In genomic region chr6:11366183-11366933, GRCh38 we compare ENCODE assay signal across 9 cellular contexts.
DNase-seq lines count a peak whose midpoint lies in the region; ATAC-seq and TF ChIP-seq lines count a peak whose summit lies in the region.
"Had no signal": no experiment of that assay in that cellular context is flagged by ENCODE, and none has a peak within 500 bp of the region (broad histone marks: within the 10 kb centered on the region; RNA-seq: fewer than 3 reads in every experiment).

No MANE protein-coding gene starts in this region.

- H3K4me2 ChIP-seq in PC-9 = no peak overlapping the region

- H3K36me3 Mint-ChIP-seq in Calu3 (ENCODE audit: insufficient read depth, unreplicated experiment) (peaks cover 17% of the 10 kb centered on the region), glutamatergic neuron (ENCODE audit: unreplicated experiment) (no peaks in the 10 kb centered on the region)
- H3K36me3 Mint-ChIP-seq in activated naive CD4-positive, alpha-beta T cell treated with anti-CD3 and anti-CD28 coated beads, Interleukin-2, amount 50 U/mL, for 72 hours = peaks cover 18 to 21% of the 10 kb centered on the region in 2 donors

- H3K4me3 Mint-ChIP-seq in Calu3 (ENCODE audit: low read depth, unreplicated experiment) (no peak overlapping the region), glutamatergic neuron (ENCODE audit: unreplicated experiment) (no peak overlapping the region)

- peaks cover 41% of the 10 kb centered on the region for H3K4me1 Mint-ChIP-seq in Calu3 (ENCODE audit: low read depth, unreplicated experiment)
- no peaks in the 10 kb centered on the region for H3K4me1 Mint-ChIP-seq in glutamatergic neuron (ENCODE audit: low read depth, unreplicated experiment)

- no peaks in the 10 kb centered on the region for H3K9me3 ChIP-seq in PC-9 (ENCODE audit: insufficient read depth, low read depth)

- H3K9me3 Mint-ChIP-seq in Calu3 (ENCODE audit: low read depth, unreplicated experiment) (peaks cover 7% of the 10 kb centered on the region), glutamatergic neuron (ENCODE audit: unreplicated experiment) (no peaks in the 10 kb centered on the region)
- peaks cover 10 to 11% of the 10 kb centered on the region in 2 donors for H3K9me3 Mint-ChIP-seq in activated naive CD4-positive, alpha-beta T cell treated with anti-CD3 and anti-CD28 coated beads, Interleukin-2, amount 50 U/mL, for 72 hours

- POLR2A ChIA-PET in PC-9 (lab: Charles Lee; ENCODE audit: unreplicated experiment) = interaction anchor here (0.5 to 0.6 kb wide), 2 partner anchors 23 to 48 kb away, joined by 7 to 8 read pairs; no protein-coding TSS in a partner anchor

- H4K20me1 ChIP-seq in PC-9 (ENCODE audit: insufficient read depth) = no peaks in the 10 kb centered on the region

- no peaks in the 10 kb centered on the region; the same call in 1 of the 2 replicates for H3K9me2 ChIP-seq in PC-9 (ENCODE audit: insufficient read depth)

- no peaks in the 10 kb centered on the region for H3K36me3 ChIP-seq in PC-9 (ENCODE audit: low read depth)
- H3K36me3 ChIP-seq: cardiac muscle cell had no signal

- no peak for DNase-seq in Calu3
- peak in 1 of 2 donors; percentile 45 for DNase-seq in activated naive CD4-positive, alpha-beta T cell treated with anti-CD3 and anti-CD28 coated beads, Interleukin-2, amount 50 U/mL, for 72 hours (ENCODE audit: low spot score in 2 of 2)
- peak; percentile 25 for DNase-seq in stimulated activated CD4-positive, alpha-beta T cell treated with anti-CD3 and anti-CD28 coated beads, Interleukin-12 subunit alpha, Interleukin-12 subunit beta, amount 100 ng/mL, for 4 hours
- no peak for DNase-seq in glutamatergic neuron
- DNase-seq in left lobe of liver (ENCODE audit: low spot score) = no peak
- no peak for DNase-seq in PC-9

- TF ChIP-seq CTCF in Calu3 (IDR thresholded peaks at IDR 0.05; ENCODE audit: unreplicated experiment) = no peak
- TF ChIP-seq CTCF in glutamatergic neuron (IDR thresholded peaks at IDR 0.05; ENCODE audit: partially characterized antibody, unreplicated experiment) = no peak
- no peak for TF ChIP-seq CTCF in PC-9 (conservative IDR thresholded peaks at IDR 0.05)

- H3K27me3 ChIP-seq in PC-9 (ENCODE audit: insufficient read depth, low read depth) = no peaks in the 10 kb centered on the region
- H3K27me3 ChIP-seq: cardiac muscle cell had no signal

- H3K79me2 ChIP-seq in PC-9 (ENCODE audit: low read depth) = no peaks in the 10 kb centered on the region

- BruUV-seq in Calu3 (replicated peaks; lab: Mats Ljungman, UMichigan) (no TSS peak), PC-9 (replicated peaks; lab: Mats Ljungman, UMichigan) (no TSS peak)

- no peak overlapping the region for H2AFZ ChIP-seq in PC-9

- ATAC-seq in GM19463 (IDR thresholded peaks at IDR 0.05; ENCODE audit: unreplicated experiment) (peak; percentile 65), HG03521 (IDR thresholded peaks at IDR 0.05; ENCODE audit: unreplicated experiment) (peak; percentile 75), left lobe of liver (no peak)
- peak; percentile 30 to 62 for ATAC-seq in activated naive CD4-positive, alpha-beta T cell treated with anti-CD3 and anti-CD28 coated beads, Interleukin-2, amount 50 U/mL, for 72 hours

- H3K4me1 ChIP-seq in PC-9 (replicated peaks; ENCODE audit: insufficient read depth) = peaks cover 12% of the 10 kb centered on the region; the same call in 1 of the 2 replicates

- H3K27ac Mint-ChIP-seq in Calu3 (ENCODE audit: unreplicated experiment) (peak overlapping the region; percentile 83), glutamatergic neuron (ENCODE audit: unreplicated experiment) (no peak overlapping the region)
- peak overlapping the region; percentile 62 to 93 for H3K27ac Mint-ChIP-seq in activated naive CD4-positive, alpha-beta T cell treated with anti-CD3 and anti-CD28 coated beads, Interleukin-2, amount 50 U/mL, for 72 hours

- H3K4me3 ChIP-seq in PC-9 = no peak overlapping the region
- H3K4me3 ChIP-seq: cardiac muscle cell had no signal

- no peak overlapping the region for H3K27ac ChIP-seq in PC-9
- H3K27ac ChIP-seq: cardiac muscle cell had no signal

- no peaks in the 10 kb centered on the region for H3F3A ChIP-seq in PC-9 (ENCODE audit: insufficient read depth, low read depth)

- intact Hi-C loops in Calu3 (cut with micrococcal nuclease; ENCODE audit: unreplicated experiment) (no loop called here), PC-9 (cut with micrococcal nuclease; ENCODE audit: unreplicated experiment) (no loop called here)

- H3K27me3 Mint-ChIP-seq in Calu3 (ENCODE audit: unreplicated experiment) (no peaks in the 10 kb centered on the region), glutamatergic neuron (ENCODE audit: unreplicated experiment) (no peaks in the 10 kb centered on the region)

- CTCF ChIA-PET in Calu3 (lab: Charles Lee) = interaction anchor here (1.4 kb wide), 1 partner anchor 44 kb away, joined by 4 read pairs; no protein-coding TSS in a partner anchor
- CTCF ChIA-PET in PC-9 (lab: Charles Lee) = interaction anchor here (0.5 kb wide), 1 partner anchor 127 kb away, joined by 5 read pairs; no protein-coding TSS in a partner anchor
